In genomic region chrX:75546724-75547123, GRCh38 we compare ENCODE assay signal across 25 cellular contexts. TPM values are rescaled to one million over a fixed set of nuclear protein-coding genes. Genes with fewer than 3 reads are reported as not detected.
"Had no signal": no experiment of that assay in that cellular context is flagged by ENCODE, and none has a peak within 500 bp of the region (broad histone marks: within the 10 kb centered on the region; RNA-seq: fewer than 3 reads in every experiment).

No MANE protein-coding gene starts in this region.

- H3K36me3 ChIP-seq: adrenal gland, breast epithelium, colonic mucosa, spleen, thyroid gland had no signal

- H3K4me1 Mint-ChIP-seq: activated B cell treated with CpG ODN at 0.5 μM for 24 hours; activated CD4-positive, alpha-beta memory T cell treated with anti-CD3 and anti-CD28 coated beads, Interleukin-2, amount 10 ng/mL, durations not matched to agents 7 days and 5 days; activated naive CD4-positive, alpha-beta T cell treated with anti-CD3 and anti-CD28 coated beads, Interleukin-2, amount 50 U/mL, for 24 hours; natural killer cell had no signal

- H3K4me1 ChIP-seq: adrenal gland, breast epithelium, colonic mucosa, spleen had no signal

- H3K36me3 Mint-ChIP-seq: activated naive CD4-positive, alpha-beta T cell treated with anti-CD3 and anti-CD28 coated beads, Interleukin-2, amount 50 U/mL, for 24 hours; mesothelial cell of epicardium; natural killer cell had no signal

- H3K27me3 ChIP-seq: colonic mucosa, spleen, thyroid gland had no signal

- H3K4me3 Mint-ChIP-seq: activated B cell treated with CpG ODN at 0.5 μM for 24 hours; activated CD4-positive, alpha-beta memory T cell treated with anti-CD3 and anti-CD28 coated beads, Interleukin-2, amount 10 ng/mL, durations not matched to agents 7 days and 5 days; activated naive CD4-positive, alpha-beta T cell treated with anti-CD3 and anti-CD28 coated beads, Interleukin-2, amount 50 U/mL, for 24 hours; effector memory CD8-positive, alpha-beta T cell; mesothelial cell of epicardium; natural killer cell had no signal

- DNase-seq: activated B cell treated with CpG ODN at 0.5 μM for 24 hours; activated CD4-positive, alpha-beta memory T cell treated with anti-CD3 and anti-CD28 coated beads, Interleukin-2, amount 10 ng/mL, durations not matched to agents 7 days and 5 days; activated CD4-positive, alpha-beta T cell treated with anti-CD3 and anti-CD28 coated beads for 48 hours; activated effector memory CD4-positive, alpha-beta T cell treated with anti-CD3 and anti-CD28 coated beads, Interleukin-2, amount 50 U/mL, for 16 hours; adrenal gland; colonic mucosa; dorsolateral prefrontal cortex; effector memory CD8-positive, alpha-beta T cell; foreskin melanocyte; kidney; mammary epithelial cell; natural killer cell; retina; spleen; stimulated activated CD4-positive, alpha-beta T cell treated with anti-CD3 and anti-CD28 coated beads, Interleukin-4, amount 100 ng/mL, for 1 hour; stimulated activated naive CD8-positive, alpha-beta T cell treated with anti-CD3 and anti-CD28 coated beads, Interleukin-15, Interleukin-2, amounts not matched to agents 100 U/mL and 50 U/mL, for 24 hours; T-helper 9 cell; thyroid gland had no signal

- ATAC-seq: effector memory CD8-positive, alpha-beta T cell; esophagus mucosa; natural killer cell; stimulated activated naive CD8-positive, alpha-beta T cell treated with anti-CD3 and anti-CD28 coated beads, Interleukin-15, Interleukin-2, amounts not matched to agents 100 U/mL and 50 U/mL, for 24 hours had no signal

- H3K27ac Mint-ChIP-seq: activated B cell treated with CpG ODN at 0.5 μM for 24 hours; activated CD4-positive, alpha-beta memory T cell treated with anti-CD3 and anti-CD28 coated beads, Interleukin-2, amount 10 ng/mL, durations not matched to agents 7 days and 5 days; activated naive CD4-positive, alpha-beta T cell treated with anti-CD3 and anti-CD28 coated beads, Interleukin-2, amount 50 U/mL, for 24 hours; effector memory CD8-positive, alpha-beta T cell; mesothelial cell of epicardium; natural killer cell; progenitor cell of endocrine pancreas had no signal

- H3K9me3 Mint-ChIP-seq: activated B cell treated with CpG ODN at 0.5 μM for 24 hours; activated CD4-positive, alpha-beta memory T cell treated with anti-CD3 and anti-CD28 coated beads, Interleukin-2, amount 10 ng/mL, durations not matched to agents 7 days and 5 days; activated naive CD4-positive, alpha-beta T cell treated with anti-CD3 and anti-CD28 coated beads, Interleukin-2, amount 50 U/mL, for 24 hours; effector memory CD8-positive, alpha-beta T cell; natural killer cell had no signal

- H3K4me3 ChIP-seq: adrenal gland, colonic mucosa, dorsolateral prefrontal cortex, spleen, thyroid gland had no signal

- H3K9me3 ChIP-seq: adrenal gland, colonic mucosa, thyroid gland had no signal

- H3K27ac ChIP-seq: adrenal gland, breast epithelium, colonic mucosa, dorsolateral prefrontal cortex, spleen, thyroid gland had no signal

- H3K27me3 Mint-ChIP-seq: activated B cell treated with CpG ODN at 0.5 μM for 24 hours; activated CD4-positive, alpha-beta memory T cell treated with anti-CD3 and anti-CD28 coated beads, Interleukin-2, amount 10 ng/mL, durations not matched to agents 7 days and 5 days; activated naive CD4-positive, alpha-beta T cell treated with anti-CD3 and anti-CD28 coated beads, Interleukin-2, amount 50 U/mL, for 24 hours; effector memory CD8-positive, alpha-beta T cell; progenitor cell of endocrine pancreas had no signal

RNA-seq across cellular contexts. Expression of gene ZDHHC15, which starts 23.9 kb away (rescaled TPM):
- total RNA-seq: activated B cell treated with CpG ODN at 0.5 μM for 24 hours; endothelial cell of umbilical vein; natural killer cell; T-helper 1 cell treated with Interleukin-12 subunit alpha and Interleukin-12 subunit beta and Interleukin-4 antibody, amounts not matched to agents 30 ng/mL and 1 ng/mL, for 36 hours had no signal
- polyA plus RNA-seq: endothelial cell of umbilical vein, mammary epithelial cell had no signal
